17 cellular contexts compared by ENCODE assay signal in the genomic region with DNA sequence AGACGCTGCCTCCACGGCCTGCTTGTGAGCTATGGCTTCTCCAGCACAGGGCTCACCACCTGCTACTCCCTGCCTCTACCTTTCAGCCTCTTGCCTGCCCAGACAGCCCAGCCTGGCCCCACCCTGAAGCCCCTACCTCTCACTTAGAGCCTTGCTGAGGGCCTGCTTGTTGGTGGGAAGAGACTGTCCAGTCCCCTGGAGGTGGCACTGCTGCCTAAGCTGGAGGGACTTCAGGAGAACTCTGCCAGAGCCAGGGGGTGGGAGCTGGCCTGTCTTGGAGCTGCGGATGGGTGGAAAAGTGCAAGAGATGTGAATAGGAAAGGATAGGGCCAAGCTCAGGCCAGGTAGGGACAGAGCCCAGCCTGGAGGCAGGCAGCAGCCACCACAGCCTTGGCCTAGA.
"Had no signal": no experiment of that assay in that cellular context is flagged by ENCODE, and none has a peak within 500 bp of the region (broad histone marks: within the 10 kb centered on the region; RNA-seq: fewer than 3 reads in every experiment).

No MANE protein-coding gene starts in this region.

- H3K27ac Mint-ChIP-seq: activated naive CD8-positive, alpha-beta T cell treated with anti-CD3 and anti-CD28 coated beads for 36 hours; mesothelial cell of epicardium; naive B cell; progenitor cell of endocrine pancreas; stimulated activated memory B cell treated with anti-CD40 and anti-IgM and Interleukin-4, amounts not matched to agents 10 μg/mL and 1 μg/mL and 100 μg/mL, for 72 hours had no signal

- H3K4me3 ChIP-seq: lower lobe of right lung, smooth muscle cell, transverse colon had no signal

- H3K4me1 ChIP-seq: lower lobe of right lung, transverse colon had no signal

- H3K36me3 ChIP-seq: lower lobe of right lung, transverse colon had no signal

- DNase-seq: activated CD4-positive, alpha-beta T cell treated with anti-CD3 and anti-CD28 coated beads for 1 hour; activated CD4-positive, alpha-beta T cell treated with anti-CD3 and anti-CD28 coated beads, Interleukin-2, amount 50 U/mL, for 48 hours; activated gamma-delta T cell treated with Interleukin-2 at 50 U/mL for 16 hours; activated naive CD8-positive, alpha-beta T cell treated with anti-CD3 and anti-CD28 coated beads for 36 hours; activated T-cell treated with anti-CD3 and anti-CD28 coated beads, Interleukin-2, amount 50 U/mL, for 48 hours; aorta; effector CD4-positive, alpha-beta T cell; hippocampal formation; lower lobe of right lung; naive B cell; nucleus accumbens had no signal

- H3K9me3 Mint-ChIP-seq: activated naive CD8-positive, alpha-beta T cell treated with anti-CD3 and anti-CD28 coated beads for 36 hours; stimulated activated memory B cell treated with anti-CD40 and anti-IgM and Interleukin-4, amounts not matched to agents 10 μg/mL and 1 μg/mL and 100 μg/mL, for 72 hours had no signal

- H3K4me1 Mint-ChIP-seq: activated naive CD8-positive, alpha-beta T cell treated with anti-CD3 and anti-CD28 coated beads for 36 hours; stimulated activated memory B cell treated with anti-CD40 and anti-IgM and Interleukin-4, amounts not matched to agents 10 μg/mL and 1 μg/mL and 100 μg/mL, for 72 hours had no signal

- ATAC-seq: right cardiac atrium; stimulated activated memory B cell treated with anti-CD40 and anti-IgM and Interleukin-4, amounts not matched to agents 10 μg/mL and 1 μg/mL and 100 μg/mL, for 72 hours had no signal

- H3K9me3 ChIP-seq: lower lobe of right lung, transverse colon had no signal

- H3K36me3 Mint-ChIP-seq: activated naive CD8-positive, alpha-beta T cell treated with anti-CD3 and anti-CD28 coated beads for 36 hours; mesothelial cell of epicardium; naive B cell; stimulated activated memory B cell treated with anti-CD40 and anti-IgM and Interleukin-4, amounts not matched to agents 10 μg/mL and 1 μg/mL and 100 μg/mL, for 72 hours had no signal

- H3K4me3 Mint-ChIP-seq: activated naive CD8-positive, alpha-beta T cell treated with anti-CD3 and anti-CD28 coated beads for 36 hours; mesothelial cell of epicardium; naive B cell; stimulated activated memory B cell treated with anti-CD40 and anti-IgM and Interleukin-4, amounts not matched to agents 10 μg/mL and 1 μg/mL and 100 μg/mL, for 72 hours had no signal

- H3K27ac ChIP-seq: lower lobe of right lung had no signal

- H3K4me2 ChIP-seq: smooth muscle cell had no signal
